In the genomic region with DNA sequence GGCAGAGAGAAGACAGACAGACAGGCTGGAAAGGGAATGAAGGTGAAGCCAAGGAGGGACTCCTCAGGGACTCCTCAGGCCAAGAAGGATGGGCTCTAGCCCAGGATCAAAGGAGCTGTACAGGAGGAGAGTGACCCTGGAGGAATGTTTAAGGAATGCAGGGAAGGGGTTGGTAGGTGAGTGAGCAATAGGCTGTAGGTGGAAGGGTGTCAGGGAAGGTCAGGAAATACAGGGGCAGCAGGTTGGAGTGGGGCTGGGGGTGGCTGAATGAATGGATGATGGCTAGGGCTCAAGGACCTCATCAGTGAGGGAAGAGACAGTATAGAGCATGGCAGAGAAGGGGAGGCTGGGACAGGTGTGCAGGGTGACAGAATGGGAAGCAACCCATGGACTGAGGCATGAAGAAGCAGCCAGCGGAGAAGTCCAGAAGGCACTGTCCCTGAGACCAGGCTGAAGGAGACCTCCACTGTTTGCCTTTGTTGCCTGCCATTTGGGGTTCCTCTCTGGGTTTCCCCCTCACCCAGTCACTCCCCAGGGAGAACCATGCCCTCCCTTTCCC, we compare ENCODE assay signal across 1 cellular context.
TF ChIP-seq lines count a peak whose summit lies in the region.

No MANE protein-coding gene starts in this region.

TF ChIP-seq in GM23338, 12 proteins besides CTCF, POLR2A, EP300 and RAD21 (continued from another document):
- TF ChIP-seq, protein P1, sequence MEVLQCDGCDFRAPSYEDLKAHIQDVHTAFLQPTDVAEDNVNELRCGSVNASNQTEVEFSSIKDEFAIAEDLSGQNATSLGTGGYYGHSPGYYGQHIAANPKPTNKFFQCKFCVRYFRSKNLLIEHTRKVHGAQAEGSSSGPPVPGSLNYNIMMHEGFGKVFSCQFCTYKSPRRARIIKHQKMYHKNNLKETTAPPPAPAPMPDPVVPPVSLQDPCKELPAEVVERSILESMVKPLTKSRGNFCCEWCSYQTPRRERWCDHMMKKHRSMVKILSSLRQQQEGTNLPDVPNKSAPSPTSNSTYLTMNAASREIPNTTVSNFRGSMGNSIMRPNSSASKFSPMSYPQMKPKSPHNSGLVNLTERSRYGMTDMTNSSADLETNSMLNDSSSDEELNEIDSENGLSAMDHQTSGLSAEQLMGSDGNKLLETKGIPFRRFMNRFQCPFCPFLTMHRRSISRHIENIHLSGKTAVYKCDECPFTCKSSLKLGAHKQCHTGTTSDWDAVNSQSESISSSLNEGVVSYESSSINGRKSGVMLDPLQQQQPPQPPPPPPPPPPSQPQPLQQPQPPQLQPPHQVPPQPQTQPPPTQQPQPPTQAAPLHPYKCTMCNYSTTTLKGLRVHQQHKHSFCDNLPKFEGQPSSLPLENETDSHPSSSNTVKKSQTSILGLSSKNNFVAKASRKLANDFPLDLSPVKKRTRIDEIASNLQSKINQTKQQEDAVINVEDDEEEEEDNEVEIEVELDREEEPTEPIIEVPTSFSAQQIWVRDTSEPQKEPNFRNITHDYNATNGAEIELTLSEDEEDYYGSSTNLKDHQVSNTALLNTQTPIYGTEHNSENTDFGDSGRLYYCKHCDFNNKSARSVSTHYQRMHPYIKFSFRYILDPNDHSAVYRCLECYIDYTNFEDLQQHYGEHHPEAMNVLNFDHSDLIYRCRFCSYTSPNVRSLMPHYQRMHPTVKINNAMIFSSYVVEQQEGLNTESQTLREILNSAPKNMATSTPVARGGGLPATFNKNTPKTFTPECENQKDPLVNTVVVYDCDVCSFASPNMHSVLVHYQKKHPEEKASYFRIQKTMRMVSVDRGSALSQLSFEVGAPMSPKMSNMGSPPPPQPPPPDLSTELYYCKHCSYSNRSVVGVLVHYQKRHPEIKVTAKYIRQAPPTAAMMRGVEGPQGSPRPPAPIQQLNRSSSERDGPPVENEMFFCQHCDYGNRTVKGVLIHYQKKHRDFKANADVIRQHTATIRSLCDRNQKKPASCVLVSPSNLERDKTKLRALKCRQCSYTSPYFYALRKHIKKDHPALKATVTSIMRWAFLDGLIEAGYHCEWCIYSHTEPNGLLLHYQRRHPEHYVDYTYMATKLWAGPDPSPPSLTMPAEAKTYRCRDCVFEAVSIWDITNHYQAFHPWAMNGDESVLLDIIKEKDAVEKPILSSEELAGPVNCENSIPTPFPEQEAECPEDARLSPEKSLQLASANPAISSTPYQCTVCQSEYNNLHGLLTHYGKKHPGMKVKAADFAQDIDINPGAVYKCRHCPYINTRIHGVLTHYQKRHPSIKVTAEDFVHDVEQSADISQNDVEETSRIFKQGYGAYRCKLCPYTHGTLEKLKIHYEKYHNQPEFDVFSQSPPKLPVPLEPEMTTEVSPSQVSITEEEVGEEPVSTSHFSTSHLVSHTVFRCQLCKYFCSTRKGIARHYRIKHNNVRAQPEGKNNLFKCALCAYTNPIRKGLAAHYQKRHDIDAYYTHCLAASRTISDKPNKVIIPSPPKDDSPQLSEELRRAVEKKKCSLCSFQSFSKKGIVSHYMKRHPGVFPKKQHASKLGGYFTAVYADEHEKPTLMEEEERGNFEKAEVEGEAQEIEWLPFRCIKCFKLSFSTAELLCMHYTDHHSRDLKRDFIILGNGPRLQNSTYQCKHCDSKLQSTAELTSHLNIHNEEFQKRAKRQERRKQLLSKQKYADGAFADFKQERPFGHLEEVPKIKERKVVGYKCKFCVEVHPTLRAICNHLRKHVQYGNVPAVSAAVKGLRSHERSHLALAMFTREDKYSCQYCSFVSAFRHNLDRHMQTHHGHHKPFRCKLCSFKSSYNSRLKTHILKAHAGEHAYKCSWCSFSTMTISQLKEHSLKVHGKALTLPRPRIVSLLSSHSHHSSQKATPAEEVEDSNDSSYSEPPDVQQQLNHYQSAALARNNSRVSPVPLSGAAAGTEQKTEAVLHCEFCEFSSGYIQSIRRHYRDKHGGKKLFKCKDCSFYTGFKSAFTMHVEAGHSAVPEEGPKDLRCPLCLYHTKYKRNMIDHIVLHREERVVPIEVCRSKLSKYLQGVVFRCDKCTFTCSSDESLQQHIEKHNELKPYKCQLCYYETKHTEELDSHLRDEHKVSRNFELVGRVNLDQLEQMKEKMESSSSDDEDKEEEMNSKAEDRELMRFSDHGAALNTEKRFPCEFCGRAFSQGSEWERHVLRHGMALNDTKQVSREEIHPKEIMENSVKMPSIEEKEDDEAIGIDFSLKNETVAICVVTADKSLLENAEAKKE (CRISPR knock-in tag; IDR thresholded peaks at IDR 0.05) = no peak
